Comparison of ENCODE assay signal across 9 cellular contexts in genomic region chr13:113152894-113153809, GRCh38. TPM values are rescaled to one million over a fixed set of nuclear protein-coding genes. Genes with fewer than 3 reads are reported as not detected.
DNase-seq lines count a peak whose midpoint lies in the region; ATAC-seq, FAIRE-seq and TF ChIP-seq lines count a peak whose summit lies in the region.
"Had no signal": no experiment of that assay in that cellular context is flagged by ENCODE, and none has a peak within 500 bp of the region (broad histone marks: within the 10 kb centered on the region; RNA-seq: fewer than 3 reads in every experiment).

No MANE protein-coding gene starts in this region.

- TF ChIP-seq CTCF in A549 (IDR thresholded peaks at IDR 0.05): no peak
- no peak for TF ChIP-seq CTCF in cardiac muscle cell (IDR thresholded peaks at IDR 0.05; ENCODE audit: low read depth, low read length)

- no peak for TF ChIP-seq RAD21 in A549 (conservative IDR thresholded peaks at IDR 0.05 in 1 of 2, IDR thresholded peaks at IDR 0.05 in 1 of 2)
- no peak for TF ChIP-seq RAD21 in Ishikawa (IDR thresholded peaks at IDR 0.05; ENCODE audit: low read depth)

- peak in 1 of 2 experiments; percentile 10 for DNase-seq in A549 (ENCODE audit: low read depth in 1 of 2, low spot score in 1 of 2)
- peak; percentile 68 to 71 for DNase-seq in cardiac muscle cell (ENCODE audit: low read depth in 1 of 2, low spot score in 1 of 2)
- peak; percentile 15 for DNase-seq in pons (ENCODE audit: low spot score)

- peak; percentile 28 to 57; a peak in 4 of 6 replicates for ATAC-seq in A549
- peak; percentile 13 for ATAC-seq in GM18867 (IDR thresholded peaks at IDR 0.05; ENCODE audit: unreplicated experiment)
- peak; percentile 38 for ATAC-seq in activated T-helper 17 cell treated with anti-CD3 and anti-CD28 coated beads, Interleukin-2, amount 50 U/mL, for 72 hours (replicated peaks)
- ATAC-seq in HG02973 (IDR thresholded peaks at IDR 0.05; ENCODE audit: unreplicated experiment): no peak
- ATAC-seq in GM19463 (IDR thresholded peaks at IDR 0.05; ENCODE audit: unreplicated experiment): no peak

- H3K4me3 ChIP-seq in A549 (peak overlapping the region; percentile 35), cardiac muscle cell (peak overlapping the region; percentile 4)

- peaks cover 7% of the 10 kb centered on the region for H3K27me3 Mint-ChIP-seq in activated T-helper 17 cell treated with anti-CD3 and anti-CD28 coated beads, Interleukin-2, amount 50 U/mL, for 72 hours

- no peaks in the 10 kb centered on the region for H3K36me3 ChIP-seq in cardiac muscle cell

- H3K4me2 ChIP-seq in A549: peak overlapping the region; percentile 74

- WGBS in A549 (ENCODE audit: missing lambda C conversion rate): 75% methylated on average over 26 of the region's 62 CpGs

- peak overlapping the region; percentile 94 for H3K27ac Mint-ChIP-seq in activated T-helper 17 cell treated with anti-CD3 and anti-CD28 coated beads, Interleukin-2, amount 50 U/mL, for 72 hours

- no peak for TF ChIP-seq EP300 in A549 (IDR thresholded peaks at IDR 0.05)
- TF ChIP-seq EP300 in Ishikawa (IDR thresholded peaks at IDR 0.05; ENCODE audit: borderline replicate concordance): no peak

- no peak for FAIRE-seq in A549 (lab: Jason Lieb, UNC)
- FAIRE-seq: GM18507 had no signal

- peaks cover 7% of the 10 kb centered on the region; the same call in 2 of the 3 replicates for H3K4me1 ChIP-seq in A549
- H3K4me1 ChIP-seq in cardiac muscle cell (ENCODE audit: low read depth): peaks cover 14% of the 10 kb centered on the region

- peaks cover 6% of the 10 kb centered on the region for H3K9me3 Mint-ChIP-seq in activated T-helper 17 cell treated with anti-CD3 and anti-CD28 coated beads, Interleukin-2, amount 50 U/mL, for 72 hours

- TF ChIP-seq POLR2A in A549 (IDR thresholded peaks at IDR 0.05; ENCODE audit: low read length): no peak

- H3K27ac ChIP-seq in A549: peak overlapping the region; percentile 78 to 85
- peak overlapping the region; percentile 80 for H3K27ac ChIP-seq in cardiac muscle cell

- CTCF ChIA-PET in A549 (lab: Yijun Ruan, JAX): no interaction called here

- POLR2A ChIA-PET in A549 (lab: Yijun Ruan, JAX): interaction anchor here (1.1 kb wide), 1 partner anchor 11 kb away, joined by 3 read pairs; no protein-coding TSS in a partner anchor

- H3K27me3 ChIP-seq in cardiac muscle cell: peaks cover 15% of the 10 kb centered on the region

- peaks cover 16% of the 10 kb centered on the region for H3K36me3 Mint-ChIP-seq in activated T-helper 17 cell treated with anti-CD3 and anti-CD28 coated beads, Interleukin-2, amount 50 U/mL, for 72 hours (ENCODE audit: low read depth)

- no peaks in the 10 kb centered on the region for H3K9me3 ChIP-seq in A549
- no peaks in the 10 kb centered on the region for H3K9me3 ChIP-seq in cardiac muscle cell (ENCODE audit: low read depth)

- peaks cover 10% of the 10 kb centered on the region for H3K4me1 Mint-ChIP-seq in activated T-helper 17 cell treated with anti-CD3 and anti-CD28 coated beads, Interleukin-2, amount 50 U/mL, for 72 hours

- H3K4me3 Mint-ChIP-seq in activated T-helper 17 cell treated with anti-CD3 and anti-CD28 coated beads, Interleukin-2, amount 50 U/mL, for 72 hours: peak overlapping the region; percentile 94

TF ChIP-seq in A549, 52 proteins besides CTCF, POLR2A, EP300 and RAD21 (continues in another document):
- TF ChIP-seq ZC3H11A (IDR thresholded peaks at IDR 0.05): no peak
- TF ChIP-seq HOXB5 (CRISPR knock-in tag; IDR thresholded peaks at IDR 0.05): no peak
- no peak for TF ChIP-seq RNF2 (IDR thresholded peaks at IDR 0.05; ENCODE audit: borderline replicate concordance, low read depth)
- TF ChIP-seq ZFP36 (IDR thresholded peaks at IDR 0.05; ENCODE audit: borderline replicate concordance, partially characterized antibody): no peak
- no peak for TF ChIP-seq JUN (IDR thresholded peaks at IDR 0.05)
- TF ChIP-seq KDM1A (IDR thresholded peaks at IDR 0.05; ENCODE audit: low read depth): no peak
- TF ChIP-seq HOXB13 (CRISPR knock-in tag; IDR thresholded peaks at IDR 0.05; ENCODE audit: low read depth): no peak
- no peak for TF ChIP-seq CBX2 (IDR thresholded peaks at IDR 0.05; ENCODE audit: borderline replicate concordance, low read depth)
- TF ChIP-seq, protein P1, sequence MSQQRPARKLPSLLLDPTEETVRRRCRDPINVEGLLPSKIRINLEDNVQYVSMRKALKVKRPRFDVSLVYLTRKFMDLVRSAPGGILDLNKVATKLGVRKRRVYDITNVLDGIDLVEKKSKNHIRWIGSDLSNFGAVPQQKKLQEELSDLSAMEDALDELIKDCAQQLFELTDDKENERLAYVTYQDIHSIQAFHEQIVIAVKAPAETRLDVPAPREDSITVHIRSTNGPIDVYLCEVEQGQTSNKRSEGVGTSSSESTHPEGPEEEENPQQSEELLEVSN (IDR thresholded peaks at IDR 0.05; ENCODE audit: borderline replicate concordance, low read depth): no peak

TF ChIP-seq in Ishikawa, 13 proteins besides CTCF, POLR2A, EP300 and RAD21:
- TF ChIP-seq ZBTB7A (IDR thresholded peaks at IDR 0.05; ENCODE audit: low read depth) (peak; percentile 53; the same call in 1 of the 2 replicates), CEBPB (IDR thresholded peaks at IDR 0.05) (no peak)

RNA-seq across cellular contexts. Expression of gene PROZ, which starts 5.3 kb away (rescaled TPM):
- polyA plus RNA-seq in A549 (2011; rRNA removed) (not detected in 2 replicates), A549 (2017; fragmentation: RNase III; extraction: RNeasy Plus Mini Kit Qiagen cat#74134 plus additional on column Dnase treatment) (not detected in 3 replicates), cardiac muscle cell (0.37 and 0.42 TPM in 2 replicates)
- polyA plus RNA-seq in A549 (2012; cell fraction: cytosol; rRNA removed): not detected in 2 replicates
- not detected in 2 replicates for polyA plus RNA-seq in A549 (2012; cell fraction: nucleus; rRNA removed)
- polyA minus RNA-seq in A549 (2011; rRNA and poly(A)+ RNA removed): not detected in 2 replicates
- total RNA-seq in activated T-helper 17 cell treated with anti-CD3 and anti-CD28 coated beads, Interleukin-2, amount 50 U/mL, for 72 hours: 1 to 10 TPM in 1 of 2 donors, under 1 TPM in 1; 0.39 to 4.3 TPM
- not detected in 2 replicates for total RNA-seq in cardiac muscle cell

RNA-seq across cellular contexts. Expression of gene F10, which starts 30.6 kb away (rescaled TPM):
- polyA plus RNA-seq in A549 (2011; rRNA removed) (0.32 and 0.42 TPM in 2 replicates), A549 (2017; fragmentation: RNase III; extraction: RNeasy Plus Mini Kit Qiagen cat#74134 plus additional on column Dnase treatment) (not detected in 3 replicates), cardiac muscle cell (4.0 and 6.6 TPM in 2 replicates)
- 0.03 and 0.08 TPM in 2 replicates for polyA plus RNA-seq in A549 (2012; cell fraction: cytosol; rRNA removed)
- 0.10 TPM in 2 replicates for polyA plus RNA-seq in A549 (2012; cell fraction: nucleus; rRNA removed)
- polyA minus RNA-seq in A549 (2011; rRNA and poly(A)+ RNA removed): 0.19 TPM in 1 of 2 replicates, not detected in the other
- total RNA-seq in activated T-helper 17 cell treated with anti-CD3 and anti-CD28 coated beads, Interleukin-2, amount 50 U/mL, for 72 hours: 1 to 10 TPM in 1 of 2 donors, not detected in 1; 1.0 TPM
- 5.5 and 6.6 TPM in 2 replicates for total RNA-seq in cardiac muscle cell

RNA-seq across cellular contexts. Expression of gene F7, which starts 47.6 kb away (rescaled TPM):
- polyA plus RNA-seq in A549 (2011; rRNA removed): 0.65 and 1.7 TPM in 2 replicates
- 0.09 and 0.14 TPM in 2 replicates for polyA plus RNA-seq in A549 (2012; cell fraction: cytosol; rRNA removed)
- polyA plus RNA-seq in A549 (2012; cell fraction: nucleus; rRNA removed): 0.12 and 0.65 TPM in 2 replicates
- 0.26 to 0.44 TPM (median 0.30 TPM) in 3 replicates for polyA plus RNA-seq in A549 (2017; fragmentation: RNase III; extraction: RNeasy Plus Mini Kit Qiagen cat#74134 plus additional on column Dnase treatment)
- polyA minus RNA-seq in A549 (2011; rRNA and poly(A)+ RNA removed): 0.63 and 3.0 TPM in 2 replicates
- under 1 TPM in 1 of 2 donors, not detected in 1; 0.40 TPM for total RNA-seq in activated T-helper 17 cell treated with anti-CD3 and anti-CD28 coated beads, Interleukin-2, amount 50 U/mL, for 72 hours
- total RNA-seq in cardiac muscle cell: 0.83 and 1.2 TPM in 2 replicates
- not detected in 2 replicates for polyA plus RNA-seq in cardiac muscle cell

RNA-seq across cellular contexts. Expression of gene PCID2, which starts 55.3 kb away (rescaled TPM):
- polyA plus RNA-seq in A549 (2011; rRNA removed): 68.7 and 71.1 TPM in 2 replicates
- 37.4 and 38.5 TPM in 2 replicates for polyA plus RNA-seq in A549 (2012; cell fraction: cytosol; rRNA removed)
- polyA plus RNA-seq in A549 (2012; cell fraction: nucleus; rRNA removed): 39.1 and 60.0 TPM in 2 replicates
- polyA plus RNA-seq in A549 (2017; fragmentation: RNase III; extraction: RNeasy Plus Mini Kit Qiagen cat#74134 plus additional on column Dnase treatment): 37.7 to 39.9 TPM (median 39.1 TPM) in 3 replicates
- polyA minus RNA-seq in A549 (2011; rRNA and poly(A)+ RNA removed): 44.5 and 45.2 TPM in 2 replicates
- 100 to 1,000 TPM in 1 of 2 donors, 10 to 100 TPM in 1; 56.5 to 135 TPM for total RNA-seq in activated T-helper 17 cell treated with anti-CD3 and anti-CD28 coated beads, Interleukin-2, amount 50 U/mL, for 72 hours
- 42.7 and 57.6 TPM in 2 replicates for total RNA-seq in cardiac muscle cell
- polyA plus RNA-seq in cardiac muscle cell: 52.4 and 67.0 TPM in 2 replicates

RNA-seq across cellular contexts. Expression of gene CUL4A, which starts 56.3 kb away (rescaled TPM):
- polyA plus RNA-seq in A549 (2011; rRNA removed): 53.2 and 55.4 TPM in 2 replicates
- 32.5 and 37.9 TPM in 2 replicates for polyA plus RNA-seq in A549 (2012; cell fraction: cytosol; rRNA removed)
- polyA plus RNA-seq in A549 (2012; cell fraction: nucleus; rRNA removed): 52.7 and 61.2 TPM in 2 replicates
- 46.9 to 57.0 TPM (median 49.6 TPM) in 3 replicates for polyA plus RNA-seq in A549 (2017; fragmentation: RNase III; extraction: RNeasy Plus Mini Kit Qiagen cat#74134 plus additional on column Dnase treatment)
- 38.9 and 39.1 TPM in 2 replicates for polyA minus RNA-seq in A549 (2011; rRNA and poly(A)+ RNA removed)
- 100 to 1,000 TPM in 1 of 2 donors, 10 to 100 TPM in 1; 98.9 to 100 TPM for total RNA-seq in activated T-helper 17 cell treated with anti-CD3 and anti-CD28 coated beads, Interleukin-2, amount 50 U/mL, for 72 hours
- 89.3 and 127 TPM in 2 replicates for total RNA-seq in cardiac muscle cell
- polyA plus RNA-seq in cardiac muscle cell: 57.7 and 71.1 TPM in 2 replicates

Comparison
In these comparisons a context has a peak if more than half of its experiments do, and no peak if none do; other contexts are left out.
1. ATAC-seq: peak in A549 (2 of 2), GM18867 (single experiment) and activated T-helper 17 cell treated with anti-CD3 and anti-CD28 coated beads, Interleukin-2, amount 50 U/mL, for 72 hours (single experiment); none in HG02973 (single experiment) and GM19463 (single experiment).